In the genomic region with DNA sequence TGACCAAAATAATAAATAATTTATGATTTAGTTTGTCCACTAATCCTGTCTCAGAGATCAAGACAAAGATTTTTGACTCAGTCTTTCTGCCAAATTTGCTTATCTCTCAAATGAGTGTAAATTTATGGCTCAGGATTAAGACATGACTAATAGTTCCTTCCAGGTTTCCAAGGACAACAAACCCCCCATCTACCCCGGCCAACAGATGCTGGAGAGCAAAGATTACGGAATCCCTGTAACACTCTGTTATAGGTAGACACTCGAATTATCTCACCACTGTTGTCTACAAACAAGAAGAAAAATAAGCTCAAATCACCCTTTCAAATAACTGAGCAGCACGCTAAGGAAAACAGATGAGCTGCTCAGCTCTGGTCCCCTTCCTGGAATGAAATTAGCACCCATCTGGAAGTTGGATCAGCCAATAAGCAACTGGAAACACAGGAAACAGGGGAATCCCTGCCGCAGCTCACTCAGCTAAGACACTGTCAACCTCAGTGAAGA, we compare ENCODE assay signal across 11 cellular contexts. TPM values are rescaled to one million over a fixed set of nuclear protein-coding genes. Genes with fewer than 3 reads are reported as not detected.
DNase-seq lines count a peak whose midpoint lies in the region; ATAC-seq, FAIRE-seq and TF ChIP-seq lines count a peak whose summit lies in the region.
"Had no signal": no experiment of that assay in that cellular context is flagged by ENCODE, and none has a peak within 500 bp of the region (broad histone marks: within the 10 kb centered on the region; RNA-seq: fewer than 3 reads in every experiment).

No MANE protein-coding gene starts in this region.

- DNase-seq in D721Med (ENCODE audit: insufficient read length, low spot score): no peak
- no peak for DNase-seq in RWPE2 (ENCODE audit: low spot score)
- peak; percentile 91 to 93 for DNase-seq in foreskin keratinocyte
- no peak for DNase-seq in psoas muscle
- no peak for DNase-seq in SKM-1 (lab: John Stamatoyannopoulos, UW; ENCODE audit: unreplicated experiment)
- no peak for DNase-seq in KG1 (lab: John Stamatoyannopoulos, UW)
- DNase-seq: amygdala, DMS79 treated with DMSO at 0.1 percent for 48 hours, naive B cell had no signal

- TF ChIP-seq CTCF in D721Med (IDR thresholded peaks at IDR 0.05; ENCODE audit: insufficient read depth, missing control alignments): no peak
- no peak for TF ChIP-seq CTCF in RWPE2 (IDR thresholded peaks at IDR 0.05; ENCODE audit: poor library complexity, severe bottlenecking)
- TF ChIP-seq CTCF in foreskin keratinocyte (conservative IDR thresholded peaks at IDR 0.05): no peak
- no peak for TF ChIP-seq CTCF in psoas muscle (IDR thresholded peaks at IDR 0.05)

- H3K36me3 ChIP-seq in RWPE2 (ENCODE audit: low read depth) (0 out of 2 replicates have a peak, but pooled peaks cover 5% of the 10 kb centered on the region), psoas muscle (ENCODE audit: insufficient read depth in 1 of 2, low read depth in 1 of 2) (peaks cover 0 to 3% of the 10 kb centered on the region in 2 donors)

- WGBS in psoas muscle, 3 donors: 41 to 49% (median 48%) methylated on average over 5 of the region's 5 CpGs

- no peak overlapping the region for H3K4me3 ChIP-seq in RWPE2 (ENCODE audit: severe bottlenecking)
- H3K4me3 ChIP-seq in psoas muscle: no peak overlapping the region

- H3K27ac ChIP-seq in RWPE2 (ENCODE audit: poor library complexity, severe bottlenecking) (peak overlapping the region; percentile 80), foreskin keratinocyte (peak overlapping the region; percentile 64), psoas muscle (peak overlapping the region; percentile 61)

- intact Hi-C loops in psoas muscle (cut with DNase I): no loop called here

- H3K27me3 ChIP-seq in RWPE2 (ENCODE audit: insufficient read depth, poor library complexity, severe bottlenecking) (no peaks in the 10 kb centered on the region), foreskin keratinocyte (no peaks in the 10 kb centered on the region), psoas muscle (ENCODE audit: insufficient read depth in 3 of 3, low read length in 2 of 3) (no peaks in the 10 kb centered on the region)

- peaks cover 47% of the 10 kb centered on the region for H3K4me1 ChIP-seq in RWPE2 (ENCODE audit: insufficient read depth, poor library complexity, severe bottlenecking)
- peaks cover 33% of the 10 kb centered on the region for H3K4me1 ChIP-seq in foreskin keratinocyte
- peaks cover 40% of the 10 kb centered on the region for H3K4me1 ChIP-seq in psoas muscle

- H3K9me3 ChIP-seq in RWPE2 (ENCODE audit: severe bottlenecking) (no peaks in the 10 kb centered on the region), psoas muscle (no peaks in the 10 kb centered on the region)

- peak; percentile 29 for FAIRE-seq in D721Med (lab: Jason Lieb, UNC)

- ATAC-seq in RWPE2 (ENCODE audit: low read depth) (peak; percentile 83), foreskin keratinocyte (peak; percentile 89), psoas muscle (peak; percentile 26 to 40 (median 32)), HG03378 (IDR thresholded peaks at IDR 0.05; ENCODE audit: unreplicated experiment) (no peak), HG03442 (IDR thresholded peaks at IDR 0.05; ENCODE audit: unreplicated experiment) (no peak)

RNA-seq across cellular contexts. Expression of gene SVIL, which starts 56.8 kb away (rescaled TPM):
- total RNA-seq in foreskin keratinocyte (26.9 and 27.1 TPM in 2 replicates), psoas muscle (1,000 to 10,000 TPM in 2 of 4 donors, 100 to 1,000 TPM in 2; 792 to 1,728 (median 949) TPM)
- polyA plus RNA-seq in foreskin keratinocyte (4.8 and 4.9 TPM in 2 replicates), psoas muscle (100 to 1,000 TPM in 2 of 3 donors, 10 to 100 TPM in 1; 70.6 to 536 (median 234) TPM)

Comparison
In these comparisons a context has a peak if more than half of its experiments do, and no peak if none do; other contexts are left out.
1. DNase-seq: peak in foreskin keratinocyte (2 of 2); none in D721Med (single experiment), RWPE2 (single experiment), psoas muscle (0 of 2), SKM-1 (single experiment) and KG1 (single experiment).
2. ATAC-seq: peak in RWPE2 (single experiment), foreskin keratinocyte (single experiment) and psoas muscle (4 of 4); none in HG03378 (single experiment) and HG03442 (single experiment).
3. RNA of gene SVIL, which starts 56.8 kb away (total RNA-seq): 792 to 1,728 TPM in psoas muscle; 26.9 to 27.1 TPM in foreskin keratinocyte; every median in the first group is over 10 times any median in the second.
4. Peak in every context shown above with its lines, with median percentiles within 50 percentile points of each other: H3K27ac ChIP-seq.